8 cellular contexts compared by ENCODE assay signal in the genomic region with DNA sequence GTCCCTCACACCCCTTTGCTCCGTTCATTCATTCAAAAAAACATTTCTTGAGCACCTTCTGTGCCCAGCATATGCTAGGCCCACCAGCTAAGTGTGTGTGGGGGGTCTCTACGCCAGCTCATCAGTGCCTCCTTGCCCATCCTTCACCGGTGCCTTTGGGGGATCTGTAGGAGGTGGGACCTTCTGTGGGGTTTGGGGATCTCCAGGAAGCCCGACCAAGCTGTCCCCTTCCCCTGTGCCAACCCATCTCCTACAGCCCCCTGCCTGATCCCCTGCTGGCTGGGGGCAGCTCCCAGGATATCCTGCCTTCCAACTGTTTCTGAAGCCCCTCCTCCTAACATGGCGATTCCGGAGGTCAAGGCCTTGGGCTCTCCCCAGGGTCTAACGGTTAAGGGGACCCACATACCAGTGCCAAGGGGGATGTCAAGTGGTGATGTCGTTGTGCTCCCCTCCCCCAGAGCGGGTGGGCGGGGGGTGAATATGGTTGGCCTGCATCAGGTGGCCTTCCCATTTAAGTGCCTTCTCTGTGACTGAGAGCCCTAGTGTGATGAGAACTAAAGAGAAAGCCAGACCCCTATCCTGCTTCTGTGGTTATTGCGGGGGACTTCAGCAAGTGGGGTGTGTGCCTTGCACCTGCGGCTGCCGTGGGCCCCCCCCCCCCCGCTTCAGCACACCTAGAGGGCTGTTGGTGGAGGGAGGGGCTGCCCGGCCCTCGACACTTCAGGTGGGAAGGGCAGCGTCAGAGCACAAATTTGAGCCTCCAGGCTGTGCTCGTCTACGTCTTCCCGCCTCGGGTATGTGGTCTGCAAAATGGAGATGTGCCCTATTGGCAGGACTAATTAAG. TPM values are rescaled to one million over a fixed set of nuclear protein-coding genes. Genes with fewer than 3 reads are reported as not detected.
DNase-seq lines count a peak whose midpoint lies in the region; ATAC-seq lines count a peak whose summit lies in the region.

No MANE protein-coding gene starts in this region.

- peaks cover 3% of the 10 kb centered on the region for H3K36me3 Mint-ChIP-seq in activated T-cell treated with anti-CD3 and anti-CD28 coated beads, Interleukin-2, amount 50 U/mL, for 4 hours (ENCODE audit: insufficient read depth)

- no peaks in the 10 kb centered on the region for H3K9me3 Mint-ChIP-seq in activated T-cell treated with anti-CD3 and anti-CD28 coated beads, Interleukin-2, amount 50 U/mL, for 4 hours

- peak; percentile 53 for DNase-seq in DMS53 (lab: John Stamatoyannopoulos, UW)
- no peak for DNase-seq in DMS53 treated with DMSO at 0.1 percent for 48 hours (lab: John Stamatoyannopoulos, UW; ENCODE audit: unreplicated experiment)
- DNase-seq in activated T-cell treated with anti-CD3 and anti-CD28 coated beads, Interleukin-2, amount 50 U/mL, for 4 hours = no peak
- DNase-seq in stimulated activated CD8-positive, alpha-beta memory T cell treated with anti-CD3 and anti-CD28 coated beads, Interleukin-4, amount 100 ng/mL, for 48 hours = peak; percentile 45
- no peak for DNase-seq in occipital lobe (lab: John Stamatoyannopoulos, UW)
- DNase-seq in DMS153 treated with DMSO at 0.1 percent for 48 hours (lab: John Stamatoyannopoulos, UW; ENCODE audit: unreplicated experiment) = no peak

- ATAC-seq in HG03175 (IDR thresholded peaks at IDR 0.05; ENCODE audit: unreplicated experiment) = peak; percentile 0
- peak; percentile 15 to 21 for ATAC-seq in activated T-cell treated with anti-CD3 and anti-CD28 coated beads, Interleukin-2, amount 50 U/mL, for 4 hours

- H3K27me3 Mint-ChIP-seq in activated T-cell treated with anti-CD3 and anti-CD28 coated beads, Interleukin-2, amount 50 U/mL, for 4 hours (ENCODE audit: low read depth) = no peaks in the 10 kb centered on the region

- peak overlapping the region; percentile 38 for H3K4me3 ChIP-seq in iPS-11a (ENCODE audit: low read depth, low read length)

- peaks cover 48% of the 10 kb centered on the region for H3K4me1 Mint-ChIP-seq in activated T-cell treated with anti-CD3 and anti-CD28 coated beads, Interleukin-2, amount 50 U/mL, for 4 hours (ENCODE audit: low read depth)

- peak overlapping the region; percentile 80 for H3K4me3 Mint-ChIP-seq in activated T-cell treated with anti-CD3 and anti-CD28 coated beads, Interleukin-2, amount 50 U/mL, for 4 hours

RNA-seq across cellular contexts. Expression of a gene that starts 5.9 kb away (rescaled TPM):
- 10 to 100 TPM; 42.8 to 58.0 (median 52.7) TPM for total RNA-seq in activated T-cell treated with anti-CD3 and anti-CD28 coated beads, Interleukin-2, amount 50 U/mL, for 4 hours
- 13.3 TPM for total RNA-seq in occipital lobe

RNA-seq across cellular contexts. Expression of a gene that starts 13.3 kb away (rescaled TPM):
- under 1 TPM; 0.11 to 0.24 (median 0.23) TPM for total RNA-seq in activated T-cell treated with anti-CD3 and anti-CD28 coated beads, Interleukin-2, amount 50 U/mL, for 4 hours
- total RNA-seq in occipital lobe = not detected

RNA-seq across cellular contexts. Expression of a gene that starts 23.5 kb away (rescaled TPM):
- under 1 TPM; 0.05 to 0.61 (median 0.05) TPM for total RNA-seq in activated T-cell treated with anti-CD3 and anti-CD28 coated beads, Interleukin-2, amount 50 U/mL, for 4 hours
- 1.7 TPM for total RNA-seq in occipital lobe

RNA-seq across cellular contexts. Expression of a gene that starts 48.9 kb away (rescaled TPM):
- total RNA-seq in activated T-cell treated with anti-CD3 and anti-CD28 coated beads, Interleukin-2, amount 50 U/mL, for 4 hours = not detected
- total RNA-seq in occipital lobe = 0.31 TPM

Comparison
In these comparisons a context has a peak if more than half of its experiments do, and no peak if none do; other contexts are left out.
1. DNase-seq: peak in DMS53 (single experiment) and stimulated activated CD8-positive, alpha-beta memory T cell treated with anti-CD3 and anti-CD28 coated beads, Interleukin-4, amount 100 ng/mL, for 48 hours (single experiment); none in DMS53 treated with DMSO at 0.1 percent for 48 hours (single experiment), activated T-cell treated with anti-CD3 and anti-CD28 coated beads, Interleukin-2, amount 50 U/mL, for 4 hours (single experiment), occipital lobe (single experiment) and DMS153 treated with DMSO at 0.1 percent for 48 hours (single experiment).